12 cellular contexts compared by ENCODE assay signal in the genomic region with DNA sequence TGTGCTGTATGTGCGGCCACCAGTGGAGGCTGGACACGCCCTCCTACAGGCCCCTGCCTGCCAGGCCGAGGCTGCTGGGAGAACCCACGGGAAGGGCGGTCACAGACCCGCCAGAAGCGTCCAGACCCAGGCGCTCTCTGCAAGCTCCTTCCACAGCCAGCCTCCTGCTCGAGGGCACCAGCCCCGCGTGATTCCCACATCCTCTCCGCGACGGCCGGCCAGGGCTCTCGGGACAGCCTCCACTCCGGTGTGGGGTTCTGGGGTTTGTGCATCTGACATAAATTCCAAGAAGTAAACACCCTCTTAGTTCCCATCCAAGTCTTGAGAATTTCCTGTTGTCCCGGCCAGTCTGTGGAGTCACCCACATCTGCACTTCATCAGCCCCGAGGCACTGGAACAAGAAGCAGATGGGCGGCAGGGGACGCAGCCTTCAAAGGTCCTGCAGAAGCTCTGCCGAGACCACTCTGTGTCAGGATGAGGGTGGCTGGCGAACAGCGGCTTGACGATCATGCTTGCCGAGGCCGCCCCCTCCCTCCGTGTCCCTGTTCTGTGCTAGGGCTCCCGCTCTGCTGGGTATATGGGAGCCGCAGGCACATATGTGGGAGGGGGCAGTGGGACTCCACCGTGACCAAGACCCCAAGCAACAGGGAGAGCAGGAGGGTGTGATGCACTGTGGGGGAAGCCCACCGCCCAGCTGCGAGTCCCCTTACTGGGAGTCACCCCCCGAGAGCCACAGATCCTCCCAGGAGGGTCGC. TPM values are rescaled to one million over a fixed set of nuclear protein-coding genes. Genes with fewer than 3 reads are reported as not detected.
DNase-seq lines count a peak whose midpoint lies in the region; ATAC-seq and TF ChIP-seq lines count a peak whose summit lies in the region.
"Had no signal": no experiment of that assay in that cellular context is flagged by ENCODE, and none has a peak within 500 bp of the region (broad histone marks: within the 10 kb centered on the region; RNA-seq: fewer than 3 reads in every experiment).

No MANE protein-coding gene starts in this region.

- peak; percentile 8 for ATAC-seq in left lung
- no peak for ATAC-seq in HG03571 (IDR thresholded peaks at IDR 0.05; ENCODE audit: unreplicated experiment)
- no peak for ATAC-seq in HG03342 (IDR thresholded peaks at IDR 0.05; ENCODE audit: unreplicated experiment)

- peak overlapping the region; percentile 42 for H3K4me3 Mint-ChIP-seq in endothelial cell (ENCODE audit: unreplicated experiment)
- H3K4me3 Mint-ChIP-seq in activated CD4-positive, alpha-beta memory T cell treated with anti-CD3 and anti-CD28 coated beads, Interleukin-2, amount 10 ng/mL, durations not matched to agents 7 days and 5 days = no peak overlapping the region
- H3K4me3 Mint-ChIP-seq: memory B cell had no signal

- H3K36me3 Mint-ChIP-seq in endothelial cell (ENCODE audit: low read depth, unreplicated experiment) = peaks cover 12% of the 10 kb centered on the region
- H3K36me3 Mint-ChIP-seq in activated CD4-positive, alpha-beta memory T cell treated with anti-CD3 and anti-CD28 coated beads, Interleukin-2, amount 10 ng/mL, durations not matched to agents 7 days and 5 days (ENCODE audit: low read depth) = peaks cover 21% of the 10 kb centered on the region
- H3K36me3 Mint-ChIP-seq: memory B cell had no signal

- 71 to 85% (median 79%) methylated on average over 18 to 35 of the region's 35 CpGs for WGBS in spleen, 5 donors

- POLR2A ChIA-PET in activated CD4-positive, alpha-beta memory T cell treated with anti-CD3 and anti-CD28 coated beads, Interleukin-2, amount 10 ng/mL, durations not matched to agents 7 days and 5 days (lab: Charles Lee) = no interaction called here

- no peaks in the 10 kb centered on the region for H3K9me3 Mint-ChIP-seq in endothelial cell (ENCODE audit: unreplicated experiment)
- no peaks in the 10 kb centered on the region for H3K9me3 Mint-ChIP-seq in activated CD4-positive, alpha-beta memory T cell treated with anti-CD3 and anti-CD28 coated beads, Interleukin-2, amount 10 ng/mL, durations not matched to agents 7 days and 5 days
- H3K9me3 Mint-ChIP-seq: memory B cell had no signal

- intact Hi-C loops in left lung (cut with DNase I) = no loop called here
- intact Hi-C loops in spleen (cut with DNase I; ENCODE audit: low total_unique reads) = no loop called here

- H3K27me3 ChIP-seq in left lung (peaks cover 0 to 20% of the 10 kb centered on the region in 2 donors), spleen (replicated peaks in 1 of 7) (peaks cover 0 to 19% (median 5%) of the 10 kb centered on the region in 7 donors)

- peaks cover 9% of the 10 kb centered on the region for H3K27me3 Mint-ChIP-seq in endothelial cell (ENCODE audit: unreplicated experiment)
- no peaks in the 10 kb centered on the region for H3K27me3 Mint-ChIP-seq in activated CD4-positive, alpha-beta memory T cell treated with anti-CD3 and anti-CD28 coated beads, Interleukin-2, amount 10 ng/mL, durations not matched to agents 7 days and 5 days

- H3K4me1 ChIP-seq in left lung (peaks cover 17 to 39% of the 10 kb centered on the region in 2 donors), spleen (peaks cover 18 to 93% (median 69%) of the 10 kb centered on the region in 6 donors)

- H3K36me3 ChIP-seq in left lung (peaks cover 0 to 2% of the 10 kb centered on the region in 2 donors), spleen (peaks cover 0 to 8% (median 0%) of the 10 kb centered on the region in 6 donors)

- H3K4me3 ChIP-seq in left lung = no peak overlapping the region
- peak overlapping the region in 1 of 8 donors; percentile 17 for H3K4me3 ChIP-seq in spleen

- peak; percentile 92 for DNase-seq in GM03348 (ENCODE audit: low spot score)
- DNase-seq in endothelial cell (ENCODE audit: low spot score) = no peak
- peak in 1 of 2 donors; percentile 79 for DNase-seq in left lung
- DNase-seq in spleen = no peak
- DNase-seq in GOT3 (lab: John Stamatoyannopoulos, UW) = no peak
- DNase-seq in activated CD4-positive, alpha-beta memory T cell treated with anti-CD3 and anti-CD28 coated beads, Interleukin-2, amount 10 ng/mL, durations not matched to agents 7 days and 5 days = no peak
- DNase-seq: cortex of kidney, NCI-H510A treated with DMSO at 0.1 percent for 48 hours had no signal

- H3K9me3 ChIP-seq in left lung (no peaks in the 10 kb centered on the region), spleen (no peaks in the 10 kb centered on the region)

- peak overlapping the region; percentile 82 for H3K27ac ChIP-seq in left lung
- H3K27ac ChIP-seq in spleen = peak overlapping the region; percentile 63 to 95 (median 90)

- peaks cover 38% of the 10 kb centered on the region for H3K4me1 Mint-ChIP-seq in endothelial cell (ENCODE audit: unreplicated experiment)
- peaks cover 33% of the 10 kb centered on the region for H3K4me1 Mint-ChIP-seq in activated CD4-positive, alpha-beta memory T cell treated with anti-CD3 and anti-CD28 coated beads, Interleukin-2, amount 10 ng/mL, durations not matched to agents 7 days and 5 days

- TF ChIP-seq POLR2A in spleen (IDR thresholded peaks at IDR 0.05) = no peak

- no peak overlapping the region for H3K27ac Mint-ChIP-seq in endothelial cell (ENCODE audit: unreplicated experiment)
- no peak overlapping the region for H3K27ac Mint-ChIP-seq in activated CD4-positive, alpha-beta memory T cell treated with anti-CD3 and anti-CD28 coated beads, Interleukin-2, amount 10 ng/mL, durations not matched to agents 7 days and 5 days
- H3K27ac Mint-ChIP-seq: memory B cell had no signal

- TF ChIP-seq CTCF in endothelial cell (IDR thresholded peaks at IDR 0.05; ENCODE audit: unreplicated experiment) (no peak), left lung (IDR thresholded peaks at IDR 0.05) (no peak), spleen (IDR thresholded peaks at IDR 0.05 in 8 of 11, conservative IDR thresholded peaks at IDR 0.05 in 3 of 11) (no peak)

- CTCF ChIA-PET in activated CD4-positive, alpha-beta memory T cell treated with anti-CD3 and anti-CD28 coated beads, Interleukin-2, amount 10 ng/mL, durations not matched to agents 7 days and 5 days (lab: Charles Lee) = no interaction called here

RNA-seq across cellular contexts. Expression of gene TMEM204, which starts 2.4 kb away (rescaled TPM):
- total RNA-seq in endothelial cell (ENCODE audit: unreplicated experiment) (66.3 TPM), left lung (10 to 100 TPM; 26.6 to 28.7 TPM), spleen (10 to 100 TPM; 12.6 to 47.1 (median 26.9) TPM)
- 10 to 100 TPM; 10.1 to 21.0 (median 13.6) TPM for polyA plus RNA-seq in spleen
- 10 to 100 TPM; 42.9 to 43.5 TPM for total RNA-seq in activated CD4-positive, alpha-beta memory T cell treated with anti-CD3 and anti-CD28 coated beads, Interleukin-2, amount 10 ng/mL, durations not matched to agents 7 days and 5 days

RNA-seq across cellular contexts. Expression of gene TELO2, which starts 37.9 kb away (rescaled TPM):
- total RNA-seq in endothelial cell (ENCODE audit: unreplicated experiment) = 64.5 TPM
- total RNA-seq in left lung = 10 to 100 TPM; 34.9 to 38.6 TPM
- 10 to 100 TPM; 28.5 to 64.2 (median 44.0) TPM for total RNA-seq in spleen
- 100 to 1,000 TPM in 1 of 3 donors, 10 to 100 TPM in 2; 60.3 to 110 (median 83.5) TPM for polyA plus RNA-seq in spleen
- total RNA-seq in activated CD4-positive, alpha-beta memory T cell treated with anti-CD3 and anti-CD28 coated beads, Interleukin-2, amount 10 ng/mL, durations not matched to agents 7 days and 5 days = 10 to 100 TPM; 49.4 to 51.9 TPM

RNA-seq across cellular contexts. Expression of gene PTX4, which starts 42.3 kb away (rescaled TPM):
- total RNA-seq in endothelial cell (ENCODE audit: unreplicated experiment) (0.21 TPM), left lung (not detected), spleen (under 1 TPM in 5 of 7 donors, not detected in 2; 0.23 to 0.85 (median 0.60) TPM)
- polyA plus RNA-seq in spleen = under 1 TPM in 2 of 3 donors, not detected in 1; 0.03 to 0.19 TPM
- total RNA-seq in activated CD4-positive, alpha-beta memory T cell treated with anti-CD3 and anti-CD28 coated beads, Interleukin-2, amount 10 ng/mL, durations not matched to agents 7 days and 5 days = not detected
- total RNA-seq: T-helper 1 cell treated with Interleukin-12 subunit alpha and Interleukin-12 subunit beta and Interleukin-4 antibody, amounts not matched to agents 30 ng/mL and 1 ng/mL, for 36 hours had no signal

RNA-seq across cellular contexts. Expression of gene CLCN7, which starts 56.2 kb away (rescaled TPM):
- total RNA-seq in endothelial cell (ENCODE audit: unreplicated experiment) (99.1 TPM), left lung (100 to 1,000 TPM; 110 to 130 TPM), spleen (100 to 1,000 TPM in 6 of 7 donors, 10 to 100 TPM in 1; 76.5 to 146 (median 127) TPM)
- 100 to 1,000 TPM in 1 of 3 donors, 10 to 100 TPM in 2; 43.2 to 117 (median 59.6) TPM for polyA plus RNA-seq in spleen
- total RNA-seq in activated CD4-positive, alpha-beta memory T cell treated with anti-CD3 and anti-CD28 coated beads, Interleukin-2, amount 10 ng/mL, durations not matched to agents 7 days and 5 days = 10 to 100 TPM; 44.2 to 49.4 TPM
